ENCODE assay signal across 10 cellular contexts in the genomic region with DNA sequence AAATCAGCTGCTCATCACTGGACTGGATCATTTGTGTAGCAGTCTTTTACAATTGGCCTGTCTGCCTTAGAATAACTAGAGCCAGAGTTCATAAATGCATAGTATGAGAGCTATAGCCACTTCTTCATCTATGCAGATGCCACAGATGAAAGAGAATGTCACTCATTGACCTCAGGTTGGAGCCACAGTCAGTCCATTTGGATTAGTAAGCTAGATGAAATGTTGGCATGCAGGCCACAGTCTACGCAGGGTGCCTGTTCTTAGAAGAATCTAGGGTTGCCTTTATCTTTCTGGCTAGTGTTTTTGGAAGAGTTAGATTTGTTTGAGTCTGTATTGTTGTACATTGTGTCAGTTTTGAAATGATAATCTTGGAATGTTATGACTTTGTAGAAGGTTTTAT. TPM values are rescaled to one million over a fixed set of nuclear protein-coding genes. Genes with fewer than 3 reads are reported as not detected.
DNase-seq lines count a peak whose midpoint lies in the region; ATAC-seq and TF ChIP-seq lines count a peak whose summit lies in the region.
"Had no signal": no experiment of that assay in that cellular context is flagged by ENCODE, and none has a peak within 500 bp of the region (broad histone marks: within the 10 kb centered on the region; RNA-seq: fewer than 3 reads in every experiment).

No MANE protein-coding gene starts in this region.

- H4K91ac ChIP-seq in mesenchymal stem cell (ENCODE audit: low read length) = no peak overlapping the region

- H3K36me3 ChIP-seq in brain microvascular endothelial cell (replicated peaks) (no peaks in the 10 kb centered on the region), mesenchymal stem cell (ENCODE audit: control insufficient read depth in 1 of 2, insufficient read depth in 2 of 2, low read depth in 1 of 2, low read length in 2 of 2) (peaks cover 0 to 2% of the 10 kb centered on the region in 2 experiments), tibial nerve (no peaks in the 10 kb centered on the region), HAP-1 (replicated peaks) (no peaks in the 10 kb centered on the region)

- H2BK120ac ChIP-seq in mesenchymal stem cell (ENCODE audit: low read depth, low read length) = no peak overlapping the region

- no peak for ATAC-seq in GM21737 (IDR thresholded peaks at IDR 0.05; ENCODE audit: unreplicated experiment)
- ATAC-seq: activated CD8-positive, alpha-beta T cell treated with anti-CD3 and anti-CD28 coated beads, Interleukin-2, amount 10 ng/mL, durations not matched to agents 7 days and 5 days had no signal

- WGBS in mesenchymal stem cell = 57% methylated on average over 1 of the region's 1 CpG
- 74 to 77% methylated on average over 1 of the region's 1 CpG for WGBS in tibial nerve, 2 donors

- no peak overlapping the region for H3K18ac ChIP-seq in mesenchymal stem cell (ENCODE audit: low read depth in 1 of 2, low read length in 2 of 2)

- H3K9ac ChIP-seq in mesenchymal stem cell (ENCODE audit: low read length) = no peak overlapping the region

- DNase-seq in AG10803 (ENCODE audit: low read depth) (peak; percentile 70), HS-5 (ENCODE audit: low read depth) (peak; percentile 37), brain microvascular endothelial cell (peak; percentile 94), mesenchymal stem cell (peak; percentile 47), tibial nerve (ENCODE audit: low spot score in 2 of 2) (no peak), HAP-1 (ENCODE audit: low spot score in 2 of 2) (no peak)
- DNase-seq in stimulated activated CD4-positive, alpha-beta T cell treated with anti-CD3 and anti-CD28 coated beads, Interleukin-4, amount 100 ng/mL, for 24 hours = no peak
- DNase-seq: activated CD8-positive, alpha-beta T cell treated with anti-CD3 and anti-CD28 coated beads, Interleukin-2, amount 10 ng/mL, durations not matched to agents 7 days and 5 days; stimulated activated CD4-positive, alpha-beta T cell treated with anti-CD3 and anti-CD28 coated beads, Interleukin-12 subunit alpha, Interleukin-12 subunit beta, amount 100 ng/mL, for 4 hours had no signal

- no peak overlapping the region for H3K23ac ChIP-seq in mesenchymal stem cell (ENCODE audit: low read length in 2 of 2)

- peak overlapping the region; percentile 87 for H3K27ac ChIP-seq in brain microvascular endothelial cell
- peak overlapping the region; percentile 67 for H3K27ac ChIP-seq in mesenchymal stem cell (ENCODE audit: low read length, poor library complexity, severe bottlenecking)
- no peak overlapping the region for H3K27ac ChIP-seq in tibial nerve

- no peak for TF ChIP-seq EP300 in tibial nerve (IDR thresholded peaks at IDR 0.05)

- H2BK15ac ChIP-seq in mesenchymal stem cell (ENCODE audit: low read depth, poor library complexity, severe bottlenecking) = no peak overlapping the region

- H2AFZ ChIP-seq in mesenchymal stem cell (ENCODE audit: low read depth, low read length) = no peak overlapping the region

- H3K4ac ChIP-seq in mesenchymal stem cell (ENCODE audit: low read depth in 1 of 2, low read length in 2 of 2) = no peak overlapping the region

- H3K4me3 ChIP-seq in AG10803 (ENCODE audit: low read length) (no peak overlapping the region), brain microvascular endothelial cell (ENCODE audit: low read depth, low read length) (no peak overlapping the region), mesenchymal stem cell (ENCODE audit: insufficient read depth in 1 of 2, low read depth in 1 of 2, low read length in 2 of 2) (no peak overlapping the region), tibial nerve (no peak overlapping the region), HAP-1 (no peak overlapping the region)

- H2BK5ac ChIP-seq in mesenchymal stem cell (ENCODE audit: low read depth, low read length, poor library complexity, severe bottlenecking) = no peak overlapping the region

- no peaks in the 10 kb centered on the region for H3K27me3 ChIP-seq in brain microvascular endothelial cell (replicated peaks)
- H3K27me3 ChIP-seq in mesenchymal stem cell (ENCODE audit: control insufficient read depth in 1 of 2, insufficient read depth in 1 of 2, low read length in 2 of 2) = no peaks in the 10 kb centered on the region
- H3K27me3 ChIP-seq in tibial nerve = no peaks in the 10 kb centered on the region
- no peaks in the 10 kb centered on the region for H3K27me3 ChIP-seq in HAP-1 (ENCODE audit: low read depth)

- no peak overlapping the region for H2AK5ac ChIP-seq in mesenchymal stem cell (ENCODE audit: low read length, severe bottlenecking)

- TF ChIP-seq CTCF in AG10803 (conservative IDR thresholded peaks at IDR 0.05; ENCODE audit: low read length) (no peak), brain microvascular endothelial cell (IDR thresholded peaks at IDR 0.05; ENCODE audit: low read depth, low read length, missing control alignments) (no peak), tibial nerve (IDR thresholded peaks at IDR 0.05) (no peak)

- H3K4me1 ChIP-seq in mesenchymal stem cell (ENCODE audit: control insufficient read depth, insufficient read depth, low read depth, low read length) (peaks cover 7% of the 10 kb centered on the region), tibial nerve (peaks cover 0 to 56% (median 21%) of the 10 kb centered on the region in 4 donors), HAP-1 (peaks cover 45% of the 10 kb centered on the region)

- peaks cover 1% of the 10 kb centered on the region for H3K79me1 ChIP-seq in mesenchymal stem cell (replicated peaks; ENCODE audit: low read length, poor library complexity, severe bottlenecking)

- TF ChIP-seq POLR2A in tibial nerve (IDR thresholded peaks at IDR 0.05) = no peak

- in situ Hi-C loops in brain microvascular endothelial cell (cut with HindIII; ENCODE audit: low pct_ligation_motif_present, low sequenced_read_pairs) (no loop called here), HAP-1 (cut with MboI; ENCODE audit: low sequenced_read_pairs) (no loop called here)

- H3K9me3 ChIP-seq in mesenchymal stem cell (ENCODE audit: control insufficient read depth, low read length) (no peaks in the 10 kb centered on the region), tibial nerve (no peaks in the 10 kb centered on the region), HAP-1 (no peaks in the 10 kb centered on the region)

- no peak overlapping the region for H2BK12ac ChIP-seq in mesenchymal stem cell (ENCODE audit: low read length in 2 of 2)

- no peak overlapping the region for H3K4me2 ChIP-seq in mesenchymal stem cell (ENCODE audit: low read length, poor library complexity, severe bottlenecking)

- no peak overlapping the region for H4K8ac ChIP-seq in mesenchymal stem cell (ENCODE audit: low read length)

- H3K14ac ChIP-seq in mesenchymal stem cell (ENCODE audit: low read length in 2 of 2) = no peak overlapping the region

RNA-seq across cellular contexts. Expression of a gene that starts 25.4 kb away (rescaled TPM):
- polyA plus RNA-seq in mesenchymal stem cell (2013, experiment 1 of 2) = 47.5 TPM
- polyA plus RNA-seq in mesenchymal stem cell (2013, experiment 2 of 2) = 48.2 TPM
- total RNA-seq in tibial nerve = 100 to 1,000 TPM in 1 of 4 donors, 10 to 100 TPM in 3; 37.2 to 139 (median 78.1) TPM

RNA-seq across cellular contexts. Expression of a gene that starts 40.0 kb away (rescaled TPM):
- 101 TPM for polyA plus RNA-seq in mesenchymal stem cell (2013, experiment 1 of 2)
- polyA plus RNA-seq in mesenchymal stem cell (2013, experiment 2 of 2) = 108 TPM
- total RNA-seq in tibial nerve = 10 to 100 TPM; 47.6 to 54.4 (median 49.4) TPM

Comparison
In these comparisons a context has a peak if more than half of its experiments do, and no peak if none do; other contexts are left out.
1. DNase-seq: peak in AG10803 (single experiment), HS-5 (single experiment), brain microvascular endothelial cell (single experiment) and mesenchymal stem cell (single experiment); none in stimulated activated CD4-positive, alpha-beta T cell treated with anti-CD3 and anti-CD28 coated beads, Interleukin-4, amount 100 ng/mL, for 24 hours (single experiment), tibial nerve (0 of 2) and HAP-1 (0 of 2).
2. H3K27ac ChIP-seq: peak in brain microvascular endothelial cell (single experiment) and mesenchymal stem cell (single experiment); none in tibial nerve (0 of 4).